ENCODE assay signal across 10 cellular contexts in genomic region chr17:81164464-81165245, GRCh38. TPM values are rescaled to one million over a fixed set of nuclear protein-coding genes. Genes with fewer than 3 reads are reported as not detected.
DNase-seq lines count a peak whose midpoint lies in the region; ATAC-seq and TF ChIP-seq lines count a peak whose summit lies in the region.
"Had no signal": no experiment of that assay in that cellular context is flagged by ENCODE, and none has a peak within 500 bp of the region (broad histone marks: within the 10 kb centered on the region; RNA-seq: fewer than 3 reads in every experiment).

No MANE protein-coding gene starts in this region.

- H2AFZ ChIP-seq in trophoblast cell (ENCODE audit: insufficient read depth, low read length, poor library complexity) = no peak overlapping the region

- WGBS in trophoblast cell (ENCODE audit: extremely low coverage, insufficient coverage, insufficient read length) = no CpG with 5 or more reads among the region's 18 CpGs

- H3K14ac ChIP-seq in trophoblast cell (ENCODE audit: low read length) = no peak overlapping the region

- no peak overlapping the region for H4K91ac ChIP-seq in trophoblast cell (ENCODE audit: low read depth, low read length)

- no peak for TF ChIP-seq CTCF in VCaP (conservative IDR thresholded peaks at IDR 0.05)

- no peak for ATAC-seq in HG03354 (IDR thresholded peaks at IDR 0.05; ENCODE audit: poor library complexity, severe bottlenecking, unreplicated experiment)

- H3K4ac ChIP-seq in trophoblast cell (ENCODE audit: low read depth, low read length) = no peak overlapping the region

- H3K79me2 ChIP-seq in trophoblast cell (ENCODE audit: control insufficient read depth, insufficient read depth, low read length, poor library complexity) = no peaks in the 10 kb centered on the region

- no peaks in the 10 kb centered on the region for H3K4me1 ChIP-seq in trophoblast cell (ENCODE audit: control insufficient read depth in 1 of 2, insufficient read depth in 2 of 2, low read length in 2 of 2)

- H3K27me3 ChIP-seq in trophoblast cell (ENCODE audit: insufficient read depth, low read length) = peaks cover 17% of the 10 kb centered on the region

- no peak overlapping the region for H2AK5ac ChIP-seq in trophoblast cell (ENCODE audit: low read length)

- H3K4me2 ChIP-seq in trophoblast cell (ENCODE audit: low read length) = no peak overlapping the region

- H3K18ac ChIP-seq in trophoblast cell (ENCODE audit: low read length) = no peak overlapping the region

- no peak overlapping the region for H4K8ac ChIP-seq in trophoblast cell (ENCODE audit: low read depth, low read length)

- H3K9ac ChIP-seq in trophoblast cell (ENCODE audit: low read length) = no peak overlapping the region

- H4K12ac ChIP-seq in trophoblast cell (ENCODE audit: low read depth, low read length) = no peak overlapping the region

- H3K23ac ChIP-seq in trophoblast cell (ENCODE audit: low read length) = no peak overlapping the region

- H2BK120ac ChIP-seq in trophoblast cell (ENCODE audit: insufficient read depth, low read length, poor library complexity) = no peak overlapping the region

- no peak overlapping the region for H2BK5ac ChIP-seq in trophoblast cell (ENCODE audit: low read depth, low read length, poor library complexity)

- DNase-seq in NCI-H2171 treated with DMSO at 0.1 percent for 48 hours (lab: John Stamatoyannopoulos, UW) (peak; percentile 42), NCI-H2171 (lab: John Stamatoyannopoulos, UW) (no peak), medulla oblongata (ENCODE audit: extremely low spot score) (peak; percentile 80), superior temporal gyrus (ENCODE audit: extremely low spot score) (peak; percentile 79), DMS79 (lab: John Stamatoyannopoulos, UW) (no peak), trophoblast cell (no peak)
- DNase-seq: cerebellar nuclear complex had no signal

- H3K79me1 ChIP-seq in trophoblast cell (ENCODE audit: low read length) = no peaks in the 10 kb centered on the region

- peaks cover 3% of the 10 kb centered on the region for H3K9me3 ChIP-seq in trophoblast cell (ENCODE audit: insufficient read depth, low read depth, low read length)
- H3K9me3 ChIP-seq: A549 had no signal

- H3K27ac ChIP-seq in VCaP (peak overlapping the region; percentile 97), trophoblast cell (ENCODE audit: low read depth, low read length) (no peak overlapping the region)

- no peak overlapping the region for H2BK12ac ChIP-seq in trophoblast cell (ENCODE audit: low read length)

- H3K4me3 ChIP-seq in trophoblast cell (ENCODE audit: low read depth, low read length) = no peak overlapping the region

- no peaks in the 10 kb centered on the region for H3K36me3 ChIP-seq in trophoblast cell (ENCODE audit: control insufficient read depth in 1 of 2, insufficient read depth in 2 of 2, low read length in 2 of 2)

RNA-seq across cellular contexts. Expression of gene PVALEF, which starts 0.7 kb away (rescaled TPM):
- polyA plus RNA-seq in trophoblast cell (2013) = not detected in 2 replicates
- polyA plus RNA-seq: A549 had no signal

RNA-seq across cellular contexts. Expression of gene AATK, which starts 1.4 kb away (rescaled TPM):
- 0.11 TPM in 2 replicates for polyA plus RNA-seq in trophoblast cell (2013)

RNA-seq across cellular contexts. Expression of gene CEP131, which starts 58.1 kb away (rescaled TPM):
- 6.3 TPM in 2 replicates for polyA plus RNA-seq in trophoblast cell (2013)

Comparison
In these comparisons a context has a peak if more than half of its experiments do, and no peak if none do; other contexts are left out.
1. DNase-seq: peak in NCI-H2171 treated with DMSO at 0.1 percent for 48 hours (single experiment), medulla oblongata (single experiment) and superior temporal gyrus (single experiment); none in NCI-H2171 (single experiment), DMS79 (single experiment) and trophoblast cell (0 of 2).